Comparison of ENCODE assay signal across 14 cellular contexts in genomic region chrX:41095962-41096955, GRCh38. TPM values are rescaled to one million over a fixed set of nuclear protein-coding genes. Genes with fewer than 3 reads are reported as not detected.
A peak's percentile ranks its signal among the peaks of the same experiment; 100 is the strongest.
DNase-seq lines count a peak whose midpoint lies in the region; ATAC-seq, FAIRE-seq and TF ChIP-seq lines count a peak whose summit lies in the region.
"Had no signal": no experiment of that assay in that cellular context is flagged by ENCODE, and none has a peak within 500 bp of the region (broad histone marks: within the 10 kb centered on the region; RNA-seq: fewer than 3 reads in every experiment).

No MANE protein-coding gene starts in this region.

- no peak overlapping the region for H3K9ac ChIP-seq in GM23248

- peak overlapping the region; percentile 39 for H3K27ac ChIP-seq in ACC112 (ENCODE audit: low read depth, low read length)
- H3K27ac ChIP-seq in GM23248 = no peak overlapping the region
- no peak overlapping the region for H3K27ac ChIP-seq in small intestine (ENCODE audit: low read depth in 1 of 2, low read length in 1 of 2)
- H3K27ac ChIP-seq: breast epithelium had no signal

- no peak for TF ChIP-seq CTCF in GM20000 (IDR thresholded peaks at IDR 0.05; ENCODE audit: extremely low read depth, missing control alignments)

- WGBS in GM23248 (ENCODE audit: low coverage in 1 of 2, low lambda C conversion rate in 2 of 2, missing lambda C conversion rate in 2 of 2), 2 experiments = 88 to 89% methylated on average over 9 of the region's 9 CpGs
- 46 to 58% (median 49%) methylated on average over 9 of the region's 9 CpGs for whole genome bisulfite sequencing in small intestine, 3 donors

- H4K20me1 ChIP-seq in GM23248 (ENCODE audit: insufficient read depth) = peaks cover 11% of the 10 kb centered on the region

- no peak for TF ChIP-seq POLR2A in H54 (IDR thresholded peaks at IDR 0.05; ENCODE audit: low read depth, low read length)

- peaks cover 6% of the 10 kb centered on the region for H3K36me3 Mint-ChIP-seq in activated naive CD8-positive, alpha-beta T cell treated with anti-CD3 and anti-CD28 coated beads, Interleukin-2, amount 50 U/mL, for 24 hours (ENCODE audit: low read depth)
- peaks cover 7% of the 10 kb centered on the region for H3K36me3 Mint-ChIP-seq in memory B cell

- no peak overlapping the region for H3K4me3 ChIP-seq in ACC112 (ENCODE audit: low read depth, low read length)
- H3K4me3 ChIP-seq in GM23248 = no peak overlapping the region
- H3K4me3 ChIP-seq in small intestine (ENCODE audit: low read depth in 1 of 2, low read length in 2 of 2) = no peak overlapping the region
- H3K4me3 ChIP-seq: breast epithelium, thyroid gland had no signal

- in situ Hi-C loops in GM23248 (cut with MboI) = no loop called here

- H3K36me3 ChIP-seq in ACC112 (ENCODE audit: insufficient read depth, low read length) (no peaks in the 10 kb centered on the region), GM23248 (ENCODE audit: low read depth) (no peaks in the 10 kb centered on the region), small intestine (ENCODE audit: control insufficient read depth in 2 of 2, insufficient read depth in 2 of 2, low read length in 2 of 2) (peaks cover 0 to 2% of the 10 kb centered on the region in 2 donors)
- H3K36me3 ChIP-seq: breast epithelium, thyroid gland had no signal

- DNase-seq in GM23248 (peak; percentile 27), memory B cell (ENCODE audit: low spot score in 2 of 2) (no peak), small intestine (no peak), GM20000 (ENCODE audit: low spot score) (no peak), H54 (ENCODE audit: insufficient read length, low spot score) (no peak)
- DNase-seq in activated naive CD8-positive, alpha-beta T cell treated with anti-CD3 and anti-CD28 coated beads, Interleukin-2, amount 50 U/mL, for 24 hours = no peak
- DNase-seq: COR-L47, NCI-H1436 treated with DMSO at 0.1 percent for 48 hours, posterior cingulate gyrus had no signal

- H3K4me3 Mint-ChIP-seq in activated naive CD8-positive, alpha-beta T cell treated with anti-CD3 and anti-CD28 coated beads, Interleukin-2, amount 50 U/mL, for 24 hours = no peak overlapping the region
- no peak overlapping the region for H3K4me3 Mint-ChIP-seq in memory B cell

- peaks cover 36% of the 10 kb centered on the region for H3K4me1 ChIP-seq in ACC112 (ENCODE audit: control insufficient read depth, insufficient read depth, low read length, unreplicated experiment)
- peaks cover 20% of the 10 kb centered on the region for H3K4me1 ChIP-seq in GM23248 (ENCODE audit: insufficient read depth)
- peaks cover 2 to 7% of the 10 kb centered on the region in 2 donors for H3K4me1 ChIP-seq in small intestine (ENCODE audit: control insufficient read depth in 2 of 2, insufficient read depth in 1 of 2, low read depth in 1 of 2, low read length in 1 of 2)

- H3K4me1 Mint-ChIP-seq in activated naive CD8-positive, alpha-beta T cell treated with anti-CD3 and anti-CD28 coated beads, Interleukin-2, amount 50 U/mL, for 24 hours = peaks cover 77% of the 10 kb centered on the region
- H3K4me1 Mint-ChIP-seq in memory B cell = peaks cover 24% of the 10 kb centered on the region

- FAIRE-seq in small intestine (lab: Jason Lieb, UNC) = no peak
- no peak for FAIRE-seq in H54 (lab: Jason Lieb, UNC)

- H3K27me3 ChIP-seq in ACC112 (ENCODE audit: insufficient read depth, low read length) (no peaks in the 10 kb centered on the region), GM23248 (replicated peaks; ENCODE audit: insufficient read depth) (no peaks in the 10 kb centered on the region), small intestine (ENCODE audit: control insufficient read depth in 2 of 2, insufficient read depth in 2 of 2, low read length in 2 of 2) (no peaks in the 10 kb centered on the region)
- H3K27me3 ChIP-seq: thyroid gland had no signal

- no peaks in the 10 kb centered on the region for H3K9me3 Mint-ChIP-seq in activated naive CD8-positive, alpha-beta T cell treated with anti-CD3 and anti-CD28 coated beads, Interleukin-2, amount 50 U/mL, for 24 hours
- H3K9me3 Mint-ChIP-seq in memory B cell = no peaks in the 10 kb centered on the region

- H3K79me2 ChIP-seq in ACC112 (ENCODE audit: control insufficient read depth, insufficient read depth, low read length, unreplicated experiment) (peaks cover 94% of the 10 kb centered on the region), GM23248 (ENCODE audit: insufficient read depth) (peaks cover 100% of the 10 kb centered on the region)

- H3K4me2 ChIP-seq in GM23248 (ENCODE audit: unreplicated experiment) = no peak overlapping the region

- peak; percentile 63 for ATAC-seq in activated naive CD8-positive, alpha-beta T cell treated with anti-CD3 and anti-CD28 coated beads, Interleukin-2, amount 50 U/mL, for 24 hours
- no peak for ATAC-seq in memory B cell (ENCODE audit: low read depth)
- no peak for ATAC-seq in HG02588 (IDR thresholded peaks at IDR 0.05; ENCODE audit: unreplicated experiment)
- ATAC-seq: esophagus mucosa had no signal

- no peaks in the 10 kb centered on the region for H3K27me3 Mint-ChIP-seq in activated naive CD8-positive, alpha-beta T cell treated with anti-CD3 and anti-CD28 coated beads, Interleukin-2, amount 50 U/mL, for 24 hours
- no peaks in the 10 kb centered on the region for H3K27me3 Mint-ChIP-seq in memory B cell

- H3K9me3 ChIP-seq in GM23248 (ENCODE audit: low read depth) (no peaks in the 10 kb centered on the region), small intestine (ENCODE audit: control insufficient read depth, low read depth) (no peaks in the 10 kb centered on the region)
- H3K9me3 ChIP-seq: breast epithelium, thyroid gland had no signal

- peak overlapping the region; percentile 10 for H3K27ac Mint-ChIP-seq in activated naive CD8-positive, alpha-beta T cell treated with anti-CD3 and anti-CD28 coated beads, Interleukin-2, amount 50 U/mL, for 24 hours
- H3K27ac Mint-ChIP-seq in memory B cell = peak overlapping the region; percentile 9

- H3K9me2 ChIP-seq in GM23248 (ENCODE audit: insufficient read depth) = no peaks in the 10 kb centered on the region

- 0 out of 2 replicates have a peak, but pooled peaks cover under 1% of the 10 kb centered on the region for H3F3A ChIP-seq in GM23248 (ENCODE audit: insufficient read depth)

- H2AFZ ChIP-seq in ACC112 (ENCODE audit: low read length, unreplicated experiment) (no peak overlapping the region), GM23248 (no peak overlapping the region)

RNA-seq across cellular contexts. Expression of gene USP9X, which starts 11.0 kb away (rescaled TPM):
- total RNA-seq in GM23248 (2014; rRNA removed; shearing (Covaris generic)) = 72.3 and 76.1 TPM in 2 replicates
- polyA plus RNA-seq in GM23248 (2016; fragmentation: Nextera tagmentation; extraction: Ambion mirVana) (21.5 and 23.9 TPM in 2 replicates), small intestine (10 to 100 TPM; 15.1 to 16.8 (median 15.7) TPM)
